Comparison of ENCODE assay signal across 8 cellular contexts in genomic region chr1:29125237-29125641, GRCh38. TPM values are rescaled to one million over a fixed set of nuclear protein-coding genes. Genes with fewer than 3 reads are reported as not detected.
DNase-seq lines count a peak whose midpoint lies in the region; ATAC-seq, FAIRE-seq and TF ChIP-seq lines count a peak whose summit lies in the region.

No MANE protein-coding gene starts in this region.

- H4K20me1 ChIP-seq in BLaER1 treated with 17β-estradiol and CSF1 and Interleukin-3, amounts not matched to agents 10 nM and 100 nM = peaks cover 0 to 54% (median 41%) of the 10 kb centered on the region in 11 experiments; a peak in 19 of 22 replicates
- H4K20me1 ChIP-seq in OCI-LY3 (ENCODE audit: insufficient read depth, low read length) (no peaks in the 10 kb centered on the region), endothelial cell of umbilical vein (replicated peaks; ENCODE audit: control insufficient read depth, extremely low read depth, insufficient read depth, low read length) (no peaks in the 10 kb centered on the region), osteoblast (ENCODE audit: insufficient read depth, low read length) (peaks cover 8% of the 10 kb centered on the region)

- POLR2A ChIA-PET in endothelial cell of umbilical vein (lab: Charles Lee) = interaction anchor here (2.0 kb wide), 1 partner anchor 56 kb away, joined by 9 read pairs; the partner anchor contains the start of gene SRSF4

- no TSS peak for BruUV-seq in endothelial cell of umbilical vein (replicated peaks; lab: Mats Ljungman, UMichigan)

- H3K9me1 ChIP-seq in endothelial cell of umbilical vein (replicated peaks; ENCODE audit: control insufficient read depth, extremely low read depth, insufficient read depth, low read length) = no peaks in the 10 kb centered on the region

- H3K4me2 ChIP-seq in BLaER1 treated with 17β-estradiol and CSF1 and Interleukin-3, amounts not matched to agents 10 nM and 100 nM = peak overlapping the region in 10 of 11 experiments; percentile 75 to 97 (median 95); a peak in 19 of 22 replicates
- peak overlapping the region; percentile 87; the same call in 1 of the 2 replicates for H3K4me2 ChIP-seq in OCI-LY3 (ENCODE audit: low read length)
- peak overlapping the region; percentile 66 for H3K4me2 ChIP-seq in endothelial cell of umbilical vein (ENCODE audit: insufficient read depth, low read length)
- peak overlapping the region; percentile 86 for H3K4me2 ChIP-seq in osteoblast (ENCODE audit: insufficient read depth, low read length)

- H3K36me3 ChIP-seq in BLaER1 treated with 17β-estradiol and CSF1 and Interleukin-3, amounts not matched to agents 10 nM and 100 nM = 0 out of 22 replicates have a peak, but pooled peaks cover 0 to 2% (median 0%) of the 10 kb centered on the region in 11 experiments
- H3K36me3 ChIP-seq in OCI-LY3 (replicated peaks; ENCODE audit: low read depth, low read length) (no peaks in the 10 kb centered on the region), endothelial cell of umbilical vein (ENCODE audit: control insufficient read depth in 2 of 2, extremely low read depth in 1 of 2, insufficient read depth in 2 of 2, low read length in 2 of 2) (no peaks in the 10 kb centered on the region), osteoblast (ENCODE audit: insufficient read depth, low read length) (no peaks in the 10 kb centered on the region)

- H3K27ac ChIP-seq in BLaER1 treated with 17β-estradiol and CSF1 and Interleukin-3, amounts not matched to agents 10 nM and 100 nM = no peak overlapping the region
- no peak overlapping the region for H3K27ac ChIP-seq in OCI-LY3 (ENCODE audit: low read length)
- H3K27ac ChIP-seq in endothelial cell of umbilical vein (ENCODE audit: insufficient read depth, low read depth, low read length) = no peak overlapping the region
- peak overlapping the region; percentile 77 for H3K27ac ChIP-seq in osteoblast (ENCODE audit: low read depth, low read length)

- H2AFZ ChIP-seq in OCI-LY3 (ENCODE audit: low read depth, low read length) (no peak overlapping the region), endothelial cell of umbilical vein (ENCODE audit: low read depth, low read length) (peak overlapping the region; percentile 96), osteoblast (ENCODE audit: low read length) (peak overlapping the region; percentile 89)

- peak; percentile 0 for TF ChIP-seq POLR2A in endothelial cell of umbilical vein (IDR thresholded peaks at IDR 0.05; ENCODE audit: low read depth, low read length)

- CTCF ChIA-PET in endothelial cell of umbilical vein (lab: Charles Lee) = interaction anchor here (0.6 to 2.2 kb wide), 4 partner anchors 8 to 77 kb away, joined by 3 to 11 read pairs (median 6); partner anchors contain the start of gene SRSF4

- no peak for ATAC-seq in HG03354 (IDR thresholded peaks at IDR 0.05; ENCODE audit: poor library complexity, severe bottlenecking, unreplicated experiment)

- FAIRE-seq in endothelial cell of umbilical vein (lab: Jason Lieb, UNC) = no peak

- H3K27me3 ChIP-seq in BLaER1 treated with 17β-estradiol and CSF1 and Interleukin-3, amounts not matched to agents 10 nM and 100 nM = peaks cover 63 to 86% (median 83%) of the 10 kb centered on the region in 11 experiments
- H3K27me3 ChIP-seq in OCI-LY3 (ENCODE audit: low read depth, low read length) = no peaks in the 10 kb centered on the region
- H3K27me3 ChIP-seq in endothelial cell of umbilical vein (ENCODE audit: control insufficient read depth in 2 of 2, insufficient read depth in 2 of 2, low read length in 2 of 2) = peaks cover 0 to 14% of the 10 kb centered on the region in 2 experiments
- H3K27me3 ChIP-seq in osteoblast (ENCODE audit: insufficient read depth, low read length) = no peaks in the 10 kb centered on the region

- DNase-seq in endothelial cell of umbilical vein (ENCODE audit: low read depth, low spot score) = no peak
- DNase-seq in osteoblast (ENCODE audit: insufficient read length, low spot score, missing footprints) = no peak
- no peak for DNase-seq in NCI-H446 (lab: John Stamatoyannopoulos, UW)
- no peak for DNase-seq in KG1 (lab: John Stamatoyannopoulos, UW)
- DNase-seq in NCI-H2171 (lab: John Stamatoyannopoulos, UW) = no peak

- no peaks in the 10 kb centered on the region for H3K79me2 ChIP-seq in OCI-LY3 (ENCODE audit: low read length)
- no peaks in the 10 kb centered on the region for H3K79me2 ChIP-seq in endothelial cell of umbilical vein (ENCODE audit: control insufficient read depth, insufficient read depth, low read length)
- H3K79me2 ChIP-seq in osteoblast (ENCODE audit: insufficient read depth, low read length) = no peaks in the 10 kb centered on the region

- dilution Hi-C loops in endothelial cell of umbilical vein (cut with MboI; ENCODE audit: extremely low pct_ligation_motif_present, low sequenced_read_pairs) = no loop called here

- TF ChIP-seq CTCF in OCI-LY3 (IDR thresholded peaks at IDR 0.05; ENCODE audit: low read depth, low read length) (no peak), endothelial cell of umbilical vein (IDR thresholded peaks at IDR 0.05; ENCODE audit: extremely low read depth in 1 of 2, insufficient read depth in 1 of 2, low read depth in 1 of 2, low read length in 2 of 2) (no peak), osteoblast (IDR thresholded peaks at IDR 0.05; ENCODE audit: extremely low read depth, low read depth, low read length) (no peak)

- H3K9ac ChIP-seq in BLaER1 treated with 17β-estradiol and CSF1 and Interleukin-3, amounts not matched to agents 10 nM and 100 nM = peak overlapping the region in 2 of 11 experiments; percentile 57 to 67; a peak in 1 of 22 replicates
- H3K9ac ChIP-seq in OCI-LY3 (ENCODE audit: low read length) (peak overlapping the region; percentile 63; the same call in 1 of the 2 replicates), endothelial cell of umbilical vein (replicated peaks; ENCODE audit: extremely low read depth, insufficient read depth, low read length) (no peak overlapping the region)

- peaks cover 27 to 44% (median 36%) of the 10 kb centered on the region in 10 experiments; a peak in 19 of 20 replicates for H3K4me1 ChIP-seq in BLaER1 treated with 17β-estradiol and CSF1 and Interleukin-3, amounts not matched to agents 10 nM and 100 nM
- H3K4me1 ChIP-seq in OCI-LY3 (ENCODE audit: low read length) (no peaks in the 10 kb centered on the region), endothelial cell of umbilical vein (ENCODE audit: control insufficient read depth, extremely low read depth, insufficient read depth, low read length) (peaks cover 23% of the 10 kb centered on the region), osteoblast (ENCODE audit: insufficient read depth, low read length) (peaks cover 6% of the 10 kb centered on the region)

- peak overlapping the region in 8 of 10 experiments; percentile 59 to 79 (median 69); a peak in 10 of 20 replicates for H3K4me3 ChIP-seq in BLaER1 treated with 17β-estradiol and CSF1 and Interleukin-3, amounts not matched to agents 10 nM and 100 nM
- H3K4me3 ChIP-seq in OCI-LY3 (ENCODE audit: low read length) (peak overlapping the region; percentile 94), endothelial cell of umbilical vein (replicated peaks in 1 of 3; ENCODE audit: insufficient read depth in 1 of 3, low read depth in 1 of 3, low read length in 3 of 3) (peak overlapping the region in 1 of 3 experiments; percentile 42), osteoblast (ENCODE audit: insufficient read depth, low read length) (peak overlapping the region; percentile 81)

- intact Hi-C loops in endothelial cell of umbilical vein (cut with micrococcal nuclease) = loop anchor here (2.0 kb wide), 1 partner anchor 78 kb away; no protein-coding TSS in a partner anchor

- H3K9me3 ChIP-seq in BLaER1 treated with 17β-estradiol and CSF1 and Interleukin-3, amounts not matched to agents 10 nM and 100 nM (replicated peaks in 1 of 11) = no peaks in the 10 kb centered on the region
- H3K9me3 ChIP-seq in OCI-LY3 (ENCODE audit: insufficient read depth, low read length) = no peaks in the 10 kb centered on the region
- H3K9me3 ChIP-seq in endothelial cell of umbilical vein (replicated peaks; ENCODE audit: control insufficient read depth, insufficient read depth, low read length) = no peaks in the 10 kb centered on the region
- H3K9me3 ChIP-seq in osteoblast (ENCODE audit: low read depth, low read length) = no peaks in the 10 kb centered on the region

TF ChIP-seq in endothelial cell of umbilical vein, 7 proteins besides CTCF, POLR2A, EP300 and RAD21 (continues in another document):
- TF ChIP-seq POLR2AphosphoS5 (IDR thresholded peaks at IDR 0.05; ENCODE audit: insufficient read depth, low read depth, low read length) = no peak
- no peak for TF ChIP-seq FOS (IDR thresholded peaks at IDR 0.05; ENCODE audit: borderline replicate concordance, insufficient read depth, low read length)
- TF ChIP-seq EZH2 (IDR thresholded peaks at IDR 0.05; ENCODE audit: borderline replicate concordance, low read depth, low read length, severe bottlenecking) = no peak
- no peak for TF ChIP-seq GATA2 (IDR thresholded peaks at IDR 0.05; ENCODE audit: insufficient read depth, insufficient read length, low read depth, low read length)
- no peak for TF ChIP-seq JUN (IDR thresholded peaks at IDR 0.05; ENCODE audit: borderline replicate concordance, insufficient read depth, insufficient read length, low read depth)
- TF ChIP-seq MYC (IDR thresholded peaks at IDR 0.05; ENCODE audit: low read depth, low read length) = no peak

RNA-seq across cellular contexts. Expression of gene TMEM200B, which starts 1.5 kb away (rescaled TPM):
- total RNA-seq in endothelial cell of umbilical vein = 1.5 and 1.6 TPM in 2 replicates
- polyA plus RNA-seq in endothelial cell of umbilical vein = 0.67 and 0.72 TPM in 2 replicates
- polyA plus RNA-seq in endothelial cell of umbilical vein (2011; cell fraction: cytosol; rRNA removed) = 0.78 and 0.90 TPM in 2 replicates
- 0.97 and 0.98 TPM in 2 replicates for polyA plus RNA-seq in endothelial cell of umbilical vein (2011; cell fraction: nucleus; rRNA removed)
- polyA plus RNA-seq in endothelial cell of umbilical vein (2012) = 0.74 and 0.80 TPM in 2 replicates
- 0.63 and 0.79 TPM in 2 replicates for polyA minus RNA-seq in endothelial cell of umbilical vein
- not detected for polyA minus RNA-seq in endothelial cell of umbilical vein (2011; cell fraction: cytosol; rRNA and poly(A)+ RNA removed)
- 0.29 and 0.34 TPM in 2 replicates for polyA minus RNA-seq in endothelial cell of umbilical vein (2011; cell fraction: nucleus; rRNA and poly(A)+ RNA removed)
- 9.4 and 10.6 TPM in 2 replicates for total RNA-seq in osteoblast

RNA-seq across cellular contexts. Expression of gene SRSF4, which starts 56.5 kb away (rescaled TPM):
- total RNA-seq in endothelial cell of umbilical vein (92.9 and 108 TPM in 2 replicates), osteoblast (27.9 and 30.4 TPM in 2 replicates)
- polyA plus RNA-seq in endothelial cell of umbilical vein = 31.1 and 45.6 TPM in 2 replicates
- 43.0 and 45.9 TPM in 2 replicates for polyA plus RNA-seq in endothelial cell of umbilical vein (2011; cell fraction: cytosol; rRNA removed)
- polyA plus RNA-seq in endothelial cell of umbilical vein (2011; cell fraction: nucleus; rRNA removed) = 162 and 231 TPM in 2 replicates
- polyA plus RNA-seq in endothelial cell of umbilical vein (2012) = 55.2 and 69.6 TPM in 2 replicates
- polyA minus RNA-seq in endothelial cell of umbilical vein = 39.2 and 39.9 TPM in 2 replicates
- polyA minus RNA-seq in endothelial cell of umbilical vein (2011; cell fraction: cytosol; rRNA and poly(A)+ RNA removed) = 17.8 TPM
- polyA minus RNA-seq in endothelial cell of umbilical vein (2011; cell fraction: nucleus; rRNA and poly(A)+ RNA removed) = 69.1 and 89.6 TPM in 2 replicates
